Comparison of ENCODE assay signal across 29 cellular contexts in the genomic region with DNA sequence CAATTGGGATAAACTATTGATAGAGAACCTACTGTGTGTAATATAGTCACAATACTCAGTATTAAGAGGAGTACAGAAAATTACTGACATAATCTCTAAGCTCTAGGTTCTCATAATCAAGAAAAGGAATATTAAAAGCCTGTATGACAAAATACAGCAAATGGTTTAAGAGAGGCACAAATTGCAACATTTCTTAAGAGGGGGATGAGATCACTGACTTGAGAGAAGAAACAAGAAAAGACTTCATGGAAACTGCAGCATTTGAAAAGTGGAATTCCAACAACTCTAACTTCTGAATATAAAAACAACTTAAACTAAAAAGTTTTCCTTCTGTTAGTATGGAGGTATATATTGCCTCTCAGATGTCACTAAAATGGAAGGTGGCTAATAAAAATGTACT.
"Had no signal": no experiment of that assay in that cellular context is flagged by ENCODE, and none has a peak within 500 bp of the region (broad histone marks: within the 10 kb centered on the region; RNA-seq: fewer than 3 reads in every experiment).

No MANE protein-coding gene starts in this region.

- H3K4me1 ChIP-seq: psoas muscle had no signal

- DNase-seq: activated CD4-positive, alpha-beta T cell treated with anti-CD3 and anti-CD28 coated beads for 1 hour; activated CD4-positive, alpha-beta T cell treated with anti-CD3 and anti-CD28 coated beads, Interleukin-2, amount 50 U/mL, for 1 hour; activated CD8-positive, alpha-beta memory T cell treated with anti-CD3 and anti-CD28 coated beads, Interleukin-2, amount 10 ng/mL, durations not matched to agents 7 days and 5 days; activated CD8-positive, alpha-beta T cell treated with anti-CD3 and anti-CD28 coated beads, Interleukin-2, amount 10 ng/mL, durations not matched to agents 7 days and 5 days; activated T-cell treated with anti-CD3 and anti-CD28 coated beads, Interleukin-2, amount 50 U/mL, for 48 hours; aorta; body of pancreas; cerebellar nuclear complex; dorsolateral prefrontal cortex; effector memory CD8-positive, alpha-beta T cell; erythroblast; kidney; left colon; midbrain; naive thymus-derived CD4-positive, alpha-beta T cell; pancreas; psoas muscle; sigmoid colon; stimulated activated CD4-positive, alpha-beta T cell treated with anti-CD3 and anti-CD28 coated beads, Interleukin-1b, Interleukin-23, amount 100 ng/mL, for 48 hours; stimulated activated naive B cell treated with anti-CD40 and anti-IgM and Interleukin-4, amounts not matched to agents 10 μg/mL and 1 μg/mL and 100 μg/mL, for 72 hours; stomach; T-helper 17 cell; T1000 had no signal

- H3K27me3 ChIP-seq: body of pancreas, cardiac muscle cell, dorsolateral prefrontal cortex, gastroesophageal sphincter, hepatocyte, pancreas, sigmoid colon, stomach, tibial nerve had no signal

- H3K9me3 ChIP-seq: body of pancreas, gastroesophageal sphincter, pancreas, psoas muscle, sigmoid colon, stomach, tibial nerve had no signal

- H3K4me3 ChIP-seq: body of pancreas, cardiac muscle cell, coronary artery, dorsolateral prefrontal cortex, gastroesophageal sphincter, hepatocyte, pancreas, psoas muscle, sigmoid colon, smooth muscle cell, stomach, tibial nerve had no signal

- H3K27ac ChIP-seq: body of pancreas, cardiac muscle cell, coronary artery, dorsolateral prefrontal cortex, gastroesophageal sphincter, hepatocyte, pancreas, psoas muscle, sigmoid colon, stomach had no signal

- H2AFZ ChIP-seq: hepatocyte had no signal

- H3K4me2 ChIP-seq: hepatocyte, smooth muscle cell had no signal

- H3K36me3 ChIP-seq: cardiac muscle cell, pancreas, sigmoid colon had no signal
